In genomic region chr1:207401578-207401977, GRCh38 we compare ENCODE assay signal across 2 cellular contexts.
TF ChIP-seq lines count a peak whose summit lies in the region.

No MANE protein-coding gene starts in this region.

TF ChIP-seq in GM23338, 12 proteins besides CTCF, POLR2A, EP300 and RAD21:
- TF ChIP-seq ZNF114 (CRISPR knock-in tag; IDR thresholded peaks at IDR 0.05) (no peak), ZNF462 (CRISPR knock-in tag; IDR thresholded peaks at IDR 0.05) (no peak), EZH2phosphoT487 (IDR thresholded peaks at IDR 0.05; ENCODE audit: unreplicated experiment) (no peak), EZH2 (IDR thresholded peaks at IDR 0.05; ENCODE audit: low read depth, unreplicated experiment) (no peak), JUNB (IDR thresholded peaks at IDR 0.05; ENCODE audit: unreplicated experiment) (no peak), CREB1 (CRISPR knock-in tag; IDR thresholded peaks at IDR 0.05; ENCODE audit: low read depth) (no peak), POLR2AphosphoS5 (IDR thresholded peaks at IDR 0.05; ENCODE audit: low read depth) (no peak), REST (IDR thresholded peaks at IDR 0.05; ENCODE audit: unreplicated experiment) (no peak), ETS1 (IDR thresholded peaks at IDR 0.05) (no peak), NANOG (IDR thresholded peaks at IDR 0.05; ENCODE audit: borderline replicate concordance) (no peak), STAT1 (IDR thresholded peaks at IDR 0.05; ENCODE audit: unreplicated experiment) (no peak), ZNF331 (CRISPR knock-in tag; IDR thresholded peaks at IDR 0.05; ENCODE audit: low read depth) (no peak)

TF ChIP-seq in H1, 55 proteins besides CTCF, POLR2A, EP300 and RAD21:
- no peak for TF ChIP-seq POU5F1 (IDR thresholded peaks at IDR 0.05; ENCODE audit: low read depth, low read length)
- TF ChIP-seq SUZ12 (IDR thresholded peaks at IDR 0.05; ENCODE audit: low read length), result no peak
- TF ChIP-seq NANOG (IDR thresholded peaks at IDR 0.05; ENCODE audit: insufficient read depth, low read depth, low read length, poor library complexity, severe bottlenecking), result no peak
